Comparison of ENCODE assay signal across 8 cellular contexts in genomic region chr3:47802734-47803477, GRCh38. TPM values are rescaled to one million over a fixed set of nuclear protein-coding genes. Genes with fewer than 3 reads are reported as not detected.
A peak's percentile ranks its signal among the peaks of the same experiment; 100 is the strongest.
DNase-seq lines count a peak whose midpoint lies in the region; ATAC-seq and TF ChIP-seq lines count a peak whose summit lies in the region.

A gene with protein sequence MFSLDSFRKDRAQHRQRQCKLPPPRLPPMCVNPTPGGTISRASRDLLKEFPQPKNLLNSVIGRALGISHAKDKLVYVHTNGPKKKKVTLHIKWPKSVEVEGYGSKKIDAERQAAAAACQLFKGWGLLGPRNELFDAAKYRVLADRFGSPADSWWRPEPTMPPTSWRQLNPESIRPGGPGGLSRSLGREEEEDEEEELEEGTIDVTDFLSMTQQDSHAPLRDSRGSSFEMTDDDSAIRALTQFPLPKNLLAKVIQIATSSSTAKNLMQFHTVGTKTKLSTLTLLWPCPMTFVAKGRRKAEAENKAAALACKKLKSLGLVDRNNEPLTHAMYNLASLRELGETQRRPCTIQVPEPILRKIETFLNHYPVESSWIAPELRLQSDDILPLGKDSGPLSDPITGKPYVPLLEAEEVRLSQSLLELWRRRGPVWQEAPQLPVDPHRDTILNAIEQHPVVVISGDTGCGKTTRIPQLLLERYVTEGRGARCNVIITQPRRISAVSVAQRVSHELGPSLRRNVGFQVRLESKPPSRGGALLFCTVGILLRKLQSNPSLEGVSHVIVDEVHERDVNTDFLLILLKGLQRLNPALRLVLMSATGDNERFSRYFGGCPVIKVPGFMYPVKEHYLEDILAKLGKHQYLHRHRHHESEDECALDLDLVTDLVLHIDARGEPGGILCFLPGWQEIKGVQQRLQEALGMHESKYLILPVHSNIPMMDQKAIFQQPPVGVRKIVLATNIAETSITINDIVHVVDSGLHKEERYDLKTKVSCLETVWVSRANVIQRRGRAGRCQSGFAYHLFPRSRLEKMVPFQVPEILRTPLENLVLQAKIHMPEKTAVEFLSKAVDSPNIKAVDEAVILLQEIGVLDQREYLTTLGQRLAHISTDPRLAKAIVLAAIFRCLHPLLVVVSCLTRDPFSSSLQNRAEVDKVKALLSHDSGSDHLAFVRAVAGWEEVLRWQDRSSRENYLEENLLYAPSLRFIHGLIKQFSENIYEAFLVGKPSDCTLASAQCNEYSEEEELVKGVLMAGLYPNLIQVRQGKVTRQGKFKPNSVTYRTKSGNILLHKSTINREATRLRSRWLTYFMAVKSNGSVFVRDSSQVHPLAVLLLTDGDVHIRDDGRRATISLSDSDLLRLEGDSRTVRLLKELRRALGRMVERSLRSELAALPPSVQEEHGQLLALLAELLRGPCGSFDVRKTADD (plus strand): TSS chr3:47803138. CDS start chr3:47810684, 7,546 bp downstream.

- H3K4me1 Mint-ChIP-seq in IgD-negative memory B cell = peaks cover 7 to 22% (median 10%) of the 10 kb centered on the region in 3 donors
- H3K4me1 Mint-ChIP-seq in neural crest cell = peaks cover 28% of the 10 kb centered on the region

- no peaks in the 10 kb centered on the region for H3K36me3 Mint-ChIP-seq in IgD-negative memory B cell
- H3K36me3 Mint-ChIP-seq in neural crest cell (ENCODE audit: low read depth) = peaks cover 4% of the 10 kb centered on the region

- peak within 1 kb of the TSS; percentile 97 for H3K4me2 ChIP-seq in DND-41 (ENCODE audit: insufficient read depth, low read length)

- WGBS in stomach, 5 donors = 0% methylated on average over 43 to 90 of the region's 90 CpGs

- H4K20me1 ChIP-seq in DND-41 (ENCODE audit: insufficient read depth, low read length) = 0 out of 2 replicates have a peak, but pooled peaks cover 4% of the 10 kb centered on the region

- DNase-seq in DND-41 (peak; percentile 84), SIG-M5 (lab: John Stamatoyannopoulos, UW) (peak; percentile 23), activated gamma-delta T cell treated with Interleukin-2 at 50 U/mL for 16 hours (peak; percentile 78), fibroblast of villous mesenchyme (ENCODE audit: low read depth) (peak; percentile 89), neural crest cell (ENCODE audit: low read depth, low spot score) (peak; percentile 77), stomach (peak; percentile 89)

- peak within 1 kb of the TSS; percentile 94 to 98 (median 97) for H3K4me3 Mint-ChIP-seq in IgD-negative memory B cell
- H3K4me3 Mint-ChIP-seq in neural crest cell = peak within 1 kb of the TSS; percentile 100

- H3K27ac Mint-ChIP-seq in IgD-negative memory B cell (peak within 1 kb of the TSS; percentile 88 to 89 (median 88)), neural crest cell (ENCODE audit: unreplicated experiment) (peak within 1 kb of the TSS; percentile 100)

- H3K36me3 ChIP-seq in DND-41 (ENCODE audit: insufficient read depth, low read length) (peaks cover 21% of the 10 kb centered on the region), stomach (peaks cover 18 to 27% (median 27%) of the 10 kb centered on the region in 4 donors)

- peak within 1 kb of the TSS; percentile 70 for H3K9ac ChIP-seq in DND-41 (ENCODE audit: low read depth, low read length)

- H3K9me3 ChIP-seq in DND-41 (ENCODE audit: insufficient read depth, low read length, severe bottlenecking) (no peaks in the 10 kb centered on the region), stomach (no peaks in the 10 kb centered on the region)

- H3K4me3 ChIP-seq in DND-41 (ENCODE audit: low read depth in 1 of 2, low read length in 2 of 2) = peak within 1 kb of the TSS; percentile 95 to 96
- peak within 1 kb of the TSS; percentile 85 for H3K4me3 ChIP-seq in fibroblast of villous mesenchyme (ENCODE audit: low read depth, low read length)
- peak within 1 kb of the TSS; percentile 77 to 92 (median 84) for H3K4me3 ChIP-seq in stomach

- peak within 1 kb of the TSS; percentile 95 for H2AFZ ChIP-seq in DND-41 (ENCODE audit: low read depth, low read length)

- H3K9me3 Mint-ChIP-seq in IgD-negative memory B cell (no peaks in the 10 kb centered on the region), neural crest cell (no peaks in the 10 kb centered on the region)

- TF ChIP-seq CTCF in DND-41 (IDR thresholded peaks at IDR 0.05; ENCODE audit: borderline replicate concordance, extremely low read depth, low read length, poor library complexity, severe bottlenecking) (no peak), fibroblast of villous mesenchyme (IDR thresholded peaks at IDR 0.05; ENCODE audit: insufficient read depth, low read depth, low read length) (no peak), neural crest cell (conservative IDR thresholded peaks at IDR 0.05) (no peak), stomach (IDR thresholded peaks at IDR 0.05) (no peak)

- peaks cover 36% of the 10 kb centered on the region for H3K79me2 ChIP-seq in DND-41 (ENCODE audit: insufficient read depth, low read length)

- no peak for TF ChIP-seq POLR2A in stomach (IDR thresholded peaks at IDR 0.05)

- intact Hi-C loops in stomach (cut with DNase I; ENCODE audit: low total_unique reads) = no loop called here

- no peaks in the 10 kb centered on the region for H3K27me3 ChIP-seq in DND-41 (ENCODE audit: insufficient read depth, low read length, poor library complexity)
- no peaks in the 10 kb centered on the region for H3K27me3 ChIP-seq in stomach

- peak within 1 kb of the TSS; percentile 82 for H3K27ac ChIP-seq in DND-41 (ENCODE audit: low read length)
- peak within 1 kb of the TSS; percentile 98 to 99 (median 98) for H3K27ac ChIP-seq in stomach

- H3K27me3 Mint-ChIP-seq in IgD-negative memory B cell (no peaks in the 10 kb centered on the region), neural crest cell (ENCODE audit: low read depth) (no peaks in the 10 kb centered on the region)

- H3K4me1 ChIP-seq in DND-41 (ENCODE audit: insufficient read depth, low read length) (peaks cover 30% of the 10 kb centered on the region), stomach (peaks cover 14 to 29% (median 24%) of the 10 kb centered on the region in 4 donors)

- ATAC-seq in DND-41 (ENCODE audit: insufficient read depth, low read depth) (peak; percentile 91), GM21576 (IDR thresholded peaks at IDR 0.05; ENCODE audit: unreplicated experiment) (peak; percentile 83)

- TF ChIP-seq EP300 in stomach (IDR thresholded peaks at IDR 0.05) = no peak

RNA-seq across cellular contexts. Expression of the gene that starts here (rescaled TPM):
- polyA plus RNA-seq in IgD-negative memory B cell = 33.5 TPM
- 69.9 and 77.7 TPM in 2 replicates for total RNA-seq in fibroblast of villous mesenchyme
- 140 and 142 TPM in 2 replicates for total RNA-seq in neural crest cell
- 10 to 100 TPM; 40.8 to 56.2 (median 50.1) TPM for total RNA-seq in stomach
- 10 to 100 TPM; 22.6 to 34.0 (median 26.2) TPM for polyA plus RNA-seq in stomach

Comparison
In these comparisons a context has a peak if more than half of its experiments do, and no peak if none do; other contexts are left out.
1. Peak in every context shown above with its lines: DNase-seq, ATAC-seq, H3K4me3 ChIP-seq and H3K27ac ChIP-seq.
2. DNase-seq: peak in every context shown above with its lines; median percentile 89 in fibroblast of villous mesenchyme; 89 in stomach; 84 in DND-41; 78 in activated gamma-delta T cell treated with Interleukin-2 at 50 U/mL for 16 hours; 77 in neural crest cell; 23 in SIG-M5.